Comparison of ENCODE assay signal across 8 cellular contexts in genomic region chr14:74493343-74494261, GRCh38. TPM values are rescaled to one million over a fixed set of nuclear protein-coding genes. Genes with fewer than 3 reads are reported as not detected.
DNase-seq lines count a peak whose midpoint lies in the region; ATAC-seq, FAIRE-seq and TF ChIP-seq lines count a peak whose summit lies in the region.

A gene with protein sequence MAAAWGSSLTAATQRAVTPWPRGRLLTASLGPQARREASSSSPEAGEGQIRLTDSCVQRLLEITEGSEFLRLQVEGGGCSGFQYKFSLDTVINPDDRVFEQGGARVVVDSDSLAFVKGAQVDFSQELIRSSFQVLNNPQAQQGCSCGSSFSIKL (plus strand): TSS chr14:74493765. CDS start chr14:74493775, 10 bp downstream.

- peak; percentile 70 for FAIRE-seq in TTC549 (lab: Jason Lieb, UNC)

- in situ Hi-C loops in gastrocnemius medialis (cut with MboI; ENCODE audit: low sequenced_read_pairs in 4 of 4) = loop anchor here in 1 of 4 donors (10.0 kb wide), 1 partner anchor 111 kb away; no protein-coding TSS in a partner anchor

- H3K4me1 ChIP-seq in body of pancreas = peaks cover 30% of the 10 kb centered on the region
- peaks cover 22 to 24% of the 10 kb centered on the region in 2 donors for H3K4me1 ChIP-seq in gastrocnemius medialis

- H3K27ac ChIP-seq in 22Rv1 (peak within 1 kb of the TSS; percentile 70), body of pancreas (peak within 1 kb of the TSS; percentile 84 to 92 (median 88)), gastrocnemius medialis (peak within 1 kb of the TSS; percentile 95 to 98 (median 96))

- 0% methylated on average over 11 to 73 of the region's 73 CpGs for WGBS in body of pancreas, 2 donors

- ATAC-seq in GM18520 (IDR thresholded peaks at IDR 0.05; ENCODE audit: unreplicated experiment) = peak; percentile 87
- ATAC-seq in HG03064 (IDR thresholded peaks at IDR 0.05; ENCODE audit: low read depth, unreplicated experiment) = peak; percentile 84
- ATAC-seq in body of pancreas = peak; percentile 97
- peak; percentile 94 to 95 for ATAC-seq in gastrocnemius medialis

- H3K36me3 ChIP-seq in body of pancreas (replicated peaks in 1 of 2; ENCODE audit: insufficient read depth in 1 of 2, low read depth in 2 of 2) (no peaks in the 10 kb centered on the region), gastrocnemius medialis (peaks cover 0 to 14% of the 10 kb centered on the region in 2 donors)

- TF ChIP-seq CTCF in 22Rv1 (IDR thresholded peaks at IDR 0.05) (no peak), body of pancreas (IDR thresholded peaks at IDR 0.05) (no peak), gastrocnemius medialis (IDR thresholded peaks at IDR 0.05 in 4 of 5, conservative IDR thresholded peaks at IDR 0.05 in 1 of 5) (no peak)

- intact Hi-C loops in body of pancreas (cut with DNase I) = no loop called here
- intact Hi-C loops in gastrocnemius medialis (cut with DNase I; ENCODE audit: low total_unique reads) = loop anchor here (2.0 to 5.0 kb wide), 5 partner anchors 55 to 476 kb away; partner anchors contain the start of genes ALDH6A1, AREL1, BBOF1 and ENTPD5

- peak; percentile 99 for DNase-seq in NCI-H2107 treated with DMSO at 0.1 percent for 48 hours (lab: John Stamatoyannopoulos, UW; ENCODE audit: unreplicated experiment)
- DNase-seq in body of pancreas = peak; percentile 100
- peak; percentile 92 for DNase-seq in iPS DF 4.7 (ENCODE audit: extremely low read depth, low spot score)
- DNase-seq in gastrocnemius medialis = peak; percentile 100

- H3K27me3 ChIP-seq in body of pancreas = no peaks in the 10 kb centered on the region
- no peaks in the 10 kb centered on the region for H3K27me3 ChIP-seq in gastrocnemius medialis

- TF ChIP-seq POLR2A in body of pancreas (IDR thresholded peaks at IDR 0.05) (peak in 2 of 3 donors; percentile 6 to 54), gastrocnemius medialis (IDR thresholded peaks at IDR 0.05) (peak; percentile 40 to 57)

- no peaks in the 10 kb centered on the region for H3K9me3 ChIP-seq in body of pancreas
- no peaks in the 10 kb centered on the region for H3K9me3 ChIP-seq in gastrocnemius medialis

- H3K4me3 ChIP-seq in body of pancreas = peak within 1 kb of the TSS; percentile 83 to 85
- H3K4me3 ChIP-seq in gastrocnemius medialis = peak within 1 kb of the TSS; percentile 91 to 97 (median 94)

RNA-seq across cellular contexts. Expression of the gene that starts here (rescaled TPM):
- total RNA-seq in body of pancreas = 10 to 100 TPM in 1 of 2 donors, 1 to 10 TPM in 1; 4.3 to 17.6 TPM
- total RNA-seq in gastrocnemius medialis = 10 to 100 TPM in 3 of 4 donors, 1 to 10 TPM in 1; 9.9 to 11.6 (median 11.4) TPM

Comparison
In these comparisons a context has a peak if more than half of its experiments do, and no peak if none do; other contexts are left out.
1. Peak in every context shown above with its lines: DNase-seq, ATAC-seq, H3K4me3 ChIP-seq and H3K27ac ChIP-seq.